ENCODE assay signal across 8 cellular contexts in the genomic region with DNA sequence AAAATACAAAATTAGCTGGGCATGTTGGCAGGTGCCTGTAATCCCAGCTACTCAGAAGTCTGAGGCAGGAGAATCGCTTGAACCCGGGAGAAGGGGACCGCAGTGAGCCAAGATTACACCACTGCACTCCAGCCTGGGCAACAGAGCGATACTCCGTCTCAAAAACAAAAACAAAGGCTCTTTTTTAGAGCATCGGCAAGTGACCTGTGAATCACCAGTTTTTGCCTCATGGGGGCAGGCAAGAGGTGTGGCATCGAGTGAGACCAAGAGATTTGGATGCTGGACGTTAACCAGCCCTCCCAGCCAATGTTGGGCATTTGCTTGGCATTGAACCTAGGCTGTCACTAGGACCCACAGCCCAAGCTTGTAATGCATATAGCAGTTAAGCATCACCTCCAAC. TPM values are rescaled to one million over a fixed set of nuclear protein-coding genes. Genes with fewer than 3 reads are reported as not detected.
DNase-seq lines count a peak whose midpoint lies in the region; ATAC-seq and TF ChIP-seq lines count a peak whose summit lies in the region.

No MANE protein-coding gene starts in this region.

- ATAC-seq in WTC11: peak; percentile 81
- peak; percentile 39 for ATAC-seq in thoracic aorta (ENCODE audit: insufficient number of reproducible peaks, low FRiP score, low read depth)
- no peak for ATAC-seq in HG02870 (IDR thresholded peaks at IDR 0.05; ENCODE audit: unreplicated experiment)

- H3K4me3 Mint-ChIP-seq in WTC11: no peak overlapping the region
- H3K4me3 Mint-ChIP-seq in activated CD4-positive, alpha-beta T cell treated with anti-CD3 and anti-CD28 coated beads, Interleukin-2, amount 10 ng/mL, durations not matched to agents 7 days and 5 days: no peak overlapping the region

- H2AFZ ChIP-seq in hepatocyte: no peak overlapping the region

- no peaks in the 10 kb centered on the region for H3K9me2 ChIP-seq in hepatocyte (replicated peaks; ENCODE audit: insufficient read depth)

- no peaks in the 10 kb centered on the region for H3K9me3 Mint-ChIP-seq in WTC11
- no peaks in the 10 kb centered on the region for H3K9me3 Mint-ChIP-seq in activated CD4-positive, alpha-beta T cell treated with anti-CD3 and anti-CD28 coated beads, Interleukin-2, amount 10 ng/mL, durations not matched to agents 7 days and 5 days

- no peak overlapping the region for H3K27ac Mint-ChIP-seq in WTC11
- H3K27ac Mint-ChIP-seq in activated CD4-positive, alpha-beta T cell treated with anti-CD3 and anti-CD28 coated beads, Interleukin-2, amount 10 ng/mL, durations not matched to agents 7 days and 5 days: no peak overlapping the region

- H3K9me3 ChIP-seq in BE2C (no peaks in the 10 kb centered on the region), hepatocyte (ENCODE audit: low read depth) (no peaks in the 10 kb centered on the region), thoracic aorta (no peaks in the 10 kb centered on the region)

- H3K27ac ChIP-seq in hepatocyte: no peak overlapping the region
- no peak overlapping the region for H3K27ac ChIP-seq in thoracic aorta

- no peaks in the 10 kb centered on the region for H3K79me2 ChIP-seq in hepatocyte

- H3K4me1 ChIP-seq in BE2C (peaks cover 6% of the 10 kb centered on the region), hepatocyte (ENCODE audit: insufficient read depth) (no peaks in the 10 kb centered on the region), thoracic aorta (ENCODE audit: control insufficient read depth in 1 of 2, low read depth in 2 of 2) (peaks cover 5 to 26% of the 10 kb centered on the region in 2 donors)

- TF ChIP-seq CTCF in BE2C (IDR thresholded peaks at IDR 0.05; ENCODE audit: low read depth, low read length): peak; percentile 76
- peak; percentile 42; the same call in 1 of the 2 replicates for TF ChIP-seq CTCF in WTC11 (IDR thresholded peaks at IDR 0.05)
- TF ChIP-seq CTCF in hepatocyte (IDR thresholded peaks at IDR 0.05; ENCODE audit: poor library complexity): peak; percentile 38
- peak; percentile 68 for TF ChIP-seq CTCF in thoracic aorta (IDR thresholded peaks at IDR 0.05)

- H3K27me3 ChIP-seq in BE2C: no peaks in the 10 kb centered on the region
- H3K27me3 ChIP-seq in hepatocyte: no peaks in the 10 kb centered on the region
- H3K27me3 ChIP-seq in thoracic aorta (replicated peaks; ENCODE audit: insufficient read depth): no peaks in the 10 kb centered on the region

- no peaks in the 10 kb centered on the region for H3K36me3 ChIP-seq in BE2C
- no peaks in the 10 kb centered on the region for H3K36me3 ChIP-seq in hepatocyte (replicated peaks; ENCODE audit: insufficient read depth, low read depth)
- H3K36me3 ChIP-seq in thoracic aorta: peaks cover 29% of the 10 kb centered on the region

- no peak overlapping the region for H3K4me3 ChIP-seq in BE2C (ENCODE audit: low read depth, low read length)
- H3K4me3 ChIP-seq in hepatocyte: no peak overlapping the region
- no peak overlapping the region for H3K4me3 ChIP-seq in thoracic aorta

- H3K4me2 ChIP-seq in hepatocyte: no peak overlapping the region

- H3K36me3 Mint-ChIP-seq in WTC11: no peaks in the 10 kb centered on the region
- no peaks in the 10 kb centered on the region for H3K36me3 Mint-ChIP-seq in activated CD4-positive, alpha-beta T cell treated with anti-CD3 and anti-CD28 coated beads, Interleukin-2, amount 10 ng/mL, durations not matched to agents 7 days and 5 days (ENCODE audit: low read depth)

- no peaks in the 10 kb centered on the region for H4K20me1 ChIP-seq in hepatocyte (ENCODE audit: insufficient read depth, poor library complexity, severe bottlenecking)

- 0 out of 2 replicates have a peak, but pooled peaks cover 2% of the 10 kb centered on the region for H3K4me1 Mint-ChIP-seq in WTC11
- no peaks in the 10 kb centered on the region for H3K4me1 Mint-ChIP-seq in activated CD4-positive, alpha-beta T cell treated with anti-CD3 and anti-CD28 coated beads, Interleukin-2, amount 10 ng/mL, durations not matched to agents 7 days and 5 days

- peak; percentile 64 for DNase-seq in BE2C
- peak; percentile 60 for DNase-seq in HPDE6-E6E7 (ENCODE audit: extremely low spot score)
- DNase-seq in WTC11 (ENCODE audit: low spot score): peak; percentile 52
- DNase-seq in hepatocyte (ENCODE audit: low spot score): no peak
- no peak for DNase-seq in thoracic aorta (ENCODE audit: low spot score)
- DNase-seq in stimulated activated CD4-positive, alpha-beta T cell treated with anti-CD3 and anti-CD28 coated beads, Interleukin-2, amount 100 ng/mL, for 24 hours: no peak
- no peak for DNase-seq in activated CD4-positive, alpha-beta T cell treated with anti-CD3 and anti-CD28 coated beads, Interleukin-2, amount 10 ng/mL, durations not matched to agents 7 days and 5 days

- 55% methylated on average over 8 of the region's 8 CpGs for WGBS in hepatocyte (ENCODE audit: low lambda C conversion rate, missing lambda C conversion rate)

- POLR2A ChIA-PET in WTC11 (lab: Charles Lee): interaction anchor here (0.7 kb wide), 1 partner anchor 447 kb away, joined by 5 read pairs; no protein-coding TSS in a partner anchor
- POLR2A ChIA-PET in activated CD4-positive, alpha-beta T cell treated with anti-CD3 and anti-CD28 coated beads, Interleukin-2, amount 10 ng/mL, durations not matched to agents 7 days and 5 days (lab: Charles Lee): no interaction called here

- H3K27me3 Mint-ChIP-seq in WTC11 (ENCODE audit: low read depth): no peaks in the 10 kb centered on the region
- no peaks in the 10 kb centered on the region for H3K27me3 Mint-ChIP-seq in activated CD4-positive, alpha-beta T cell treated with anti-CD3 and anti-CD28 coated beads, Interleukin-2, amount 10 ng/mL, durations not matched to agents 7 days and 5 days

- CTCF ChIA-PET in WTC11 (lab: Charles Lee): interaction anchor here (0.7 to 0.8 kb wide), 3 partner anchors 32 to 304 kb away, joined by 3 read pairs; partner anchors contain the start of gene PXMP4
- CTCF ChIA-PET in activated CD4-positive, alpha-beta T cell treated with anti-CD3 and anti-CD28 coated beads, Interleukin-2, amount 10 ng/mL, durations not matched to agents 7 days and 5 days (lab: Charles Lee): interaction anchor here (0.6 kb wide), 1 partner anchor 69 kb away, joined by 4 read pairs; no protein-coding TSS in a partner anchor

TF ChIP-seq in WTC11, 78 proteins besides CTCF, POLR2A, EP300 and RAD21 (continues in another document):
- TF ChIP-seq ZNF219 (CRISPR knock-in tag; IDR thresholded peaks at IDR 0.05; ENCODE audit: borderline replicate concordance) (no peak), SOX15 (CRISPR knock-in tag; IDR thresholded peaks at IDR 0.05) (no peak), JAZF1 (CRISPR knock-in tag; IDR thresholded peaks at IDR 0.05) (no peak), PRDM15 (CRISPR knock-in tag; IDR thresholded peaks at IDR 0.05) (no peak)
- TF ChIP-seq, protein P1, sequence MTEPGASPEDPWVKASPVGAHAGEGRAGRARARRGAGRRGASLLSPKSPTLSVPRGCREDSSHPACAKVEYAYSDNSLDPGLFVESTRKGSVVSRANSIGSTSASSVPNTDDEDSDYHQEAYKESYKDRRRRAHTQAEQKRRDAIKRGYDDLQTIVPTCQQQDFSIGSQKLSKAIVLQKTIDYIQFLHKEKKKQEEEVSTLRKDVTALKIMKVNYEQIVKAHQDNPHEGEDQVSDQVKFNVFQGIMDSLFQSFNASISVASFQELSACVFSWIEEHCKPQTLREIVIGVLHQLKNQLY (CRISPR knock-in tag; IDR thresholded peaks at IDR 0.05): no peak
- TF ChIP-seq, protein P2, sequence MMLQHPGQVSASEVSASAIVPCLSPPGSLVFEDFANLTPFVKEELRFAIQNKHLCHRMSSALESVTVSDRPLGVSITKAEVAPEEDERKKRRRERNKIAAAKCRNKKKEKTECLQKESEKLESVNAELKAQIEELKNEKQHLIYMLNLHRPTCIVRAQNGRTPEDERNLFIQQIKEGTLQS (CRISPR knock-in tag; conservative IDR thresholded peaks at IDR 0.05): no peak

RNA-seq across cellular contexts. Expression of gene CDK5RAP1, which starts 14.6 kb away (rescaled TPM):
- 81.2 TPM for polyA plus RNA-seq in BE2C (2012; ENCODE audit: insufficient read depth, insufficient read length, low read depth)
- total RNA-seq in WTC11 (2021) (47.6 to 56.3 TPM (median 52.8 TPM) in 3 replicates), hepatocyte (22.4 and 35.6 TPM in 2 replicates), thoracic aorta (10 to 100 TPM; 26.2 to 26.3 TPM)
- polyA plus RNA-seq in hepatocyte: 52.2 and 63.1 TPM in 2 replicates
- 10 to 100 TPM; 27.2 to 33.1 TPM for total RNA-seq in activated CD4-positive, alpha-beta T cell treated with anti-CD3 and anti-CD28 coated beads, Interleukin-2, amount 10 ng/mL, durations not matched to agents 7 days and 5 days

RNA-seq across cellular contexts. Expression of gene SNTA1, which starts 27.6 kb away (rescaled TPM):
- polyA plus RNA-seq in BE2C (2012; ENCODE audit: insufficient read depth, insufficient read length, low read depth): 4.4 TPM
- total RNA-seq in WTC11 (2021) (5.3 to 6.3 TPM (median 6.2 TPM) in 3 replicates), hepatocyte (24.5 and 28.0 TPM in 2 replicates), thoracic aorta (100 to 1,000 TPM in 1 of 2 donors, 10 to 100 TPM in 1; 62.6 to 108 TPM)
- polyA plus RNA-seq in hepatocyte: 24.0 and 24.6 TPM in 2 replicates
- total RNA-seq in activated CD4-positive, alpha-beta T cell treated with anti-CD3 and anti-CD28 coated beads, Interleukin-2, amount 10 ng/mL, durations not matched to agents 7 days and 5 days: 1 to 10 TPM; 7.8 to 9.5 TPM

Comparison
In these comparisons a context has a peak if more than half of its experiments do, and no peak if none do; other contexts are left out.
1. DNase-seq: peak in BE2C (single experiment), HPDE6-E6E7 (single experiment) and WTC11 (single experiment); none in hepatocyte (single experiment), thoracic aorta (single experiment), stimulated activated CD4-positive, alpha-beta T cell treated with anti-CD3 and anti-CD28 coated beads, Interleukin-2, amount 100 ng/mL, for 24 hours (0 of 2) and activated CD4-positive, alpha-beta T cell treated with anti-CD3 and anti-CD28 coated beads, Interleukin-2, amount 10 ng/mL, durations not matched to agents 7 days and 5 days (single experiment).
2. Peak in every context shown above with its lines, with median percentiles within 50 percentile points of each other: CTCF ChIP-seq.